ENCODE assay signal across 8 cellular contexts in the genomic region with DNA sequence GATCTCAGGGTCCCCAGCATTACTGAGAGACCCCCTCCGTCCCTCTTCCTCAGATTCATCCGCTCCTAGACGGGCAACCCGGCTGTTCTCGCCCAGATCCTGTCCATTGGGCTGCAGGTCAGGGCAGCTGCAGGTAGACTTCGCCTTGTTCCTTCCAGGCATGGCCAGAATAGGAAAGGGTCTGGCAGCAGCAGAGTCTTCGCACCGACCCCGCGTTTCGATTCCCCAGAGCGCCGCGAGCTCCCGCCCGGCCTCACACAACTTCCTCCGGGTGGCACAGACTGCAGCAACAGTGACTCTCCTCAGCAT. TPM values are rescaled to one million over a fixed set of nuclear protein-coding genes. Genes with fewer than 3 reads are reported as not detected.
DNase-seq lines count a peak whose midpoint lies in the region; ATAC-seq and TF ChIP-seq lines count a peak whose summit lies in the region.

No MANE protein-coding gene starts in this region.

- peaks cover 30% of the 10 kb centered on the region for H3K4me1 Mint-ChIP-seq in activated CD4-positive, alpha-beta T cell treated with anti-CD3 and anti-CD28 coated beads, Interleukin-2, amount 10 ng/mL, durations not matched to agents 24 days and 14 days

- BruUV-seq in PC-3 (replicated peaks; lab: Mats Ljungman, UMichigan): TSS peak; percentile 61

- POLR2A ChIA-PET in PC-3 (lab: Charles Lee; ENCODE audit: unreplicated experiment): no interaction called here

- no peaks in the 10 kb centered on the region for H3F3A ChIP-seq in PC-3 (ENCODE audit: low read length, unreplicated experiment)

- H3K4me1 ChIP-seq in heart left ventricle: peaks cover 8 to 46% (median 34%) of the 10 kb centered on the region in 12 donors
- H3K4me1 ChIP-seq in PC-3 (ENCODE audit: insufficient read depth, low read length): peaks cover 24% of the 10 kb centered on the region
- H3K4me1 ChIP-seq in uterus: peaks cover 0 to 8% of the 10 kb centered on the region in 2 donors

- in situ Hi-C loops in GM13977 (cut with MboI; ENCODE audit: low pct_unique_long_range_greater_than_20kb, low sequenced_read_pairs, unreplicated experiment): no loop called here

- peak overlapping the region; percentile 75 to 97 (median 92) for H3K4me3 ChIP-seq in heart left ventricle
- H3K4me3 ChIP-seq in PC-3 (ENCODE audit: low read length): peak overlapping the region; percentile 87
- peak overlapping the region; percentile 86 for H3K4me3 ChIP-seq in iPS-18c (ENCODE audit: insufficient read depth, low read depth, low read length)
- H3K4me3 ChIP-seq in uterus: peak overlapping the region; percentile 72 to 90

- peaks cover 6% of the 10 kb centered on the region for H3K27me3 Mint-ChIP-seq in activated CD4-positive, alpha-beta T cell treated with anti-CD3 and anti-CD28 coated beads, Interleukin-2, amount 10 ng/mL, durations not matched to agents 24 days and 14 days

- DNase-seq in heart left ventricle (peak in 1 of 5 donors; percentile 19), cardiac septum (ENCODE audit: low spot score) (no peak), PC-3 (no peak), uterus (no peak), GM13977 (ENCODE audit: low spot score) (no peak), HT-29 (ENCODE audit: low spot score) (no peak)
- no peak for DNase-seq in activated CD4-positive, alpha-beta T cell treated with anti-CD3 and anti-CD28 coated beads, Interleukin-2, amount 10 ng/mL, durations not matched to agents 24 days and 14 days

- no peak overlapping the region for H3K27ac Mint-ChIP-seq in activated CD4-positive, alpha-beta T cell treated with anti-CD3 and anti-CD28 coated beads, Interleukin-2, amount 10 ng/mL, durations not matched to agents 24 days and 14 days

- H3K27me3 ChIP-seq in heart left ventricle (peaks cover 0 to 22% (median 0%) of the 10 kb centered on the region in 9 donors), PC-3 (ENCODE audit: low read length) (no peaks in the 10 kb centered on the region), uterus (no peaks in the 10 kb centered on the region)

- peaks cover 14% of the 10 kb centered on the region; the same call in 1 of the 2 replicates for H4K20me1 ChIP-seq in PC-3 (ENCODE audit: low read length)

- TF ChIP-seq CTCF in heart left ventricle (IDR thresholded peaks at IDR 0.05) (no peak), PC-3 (conservative IDR thresholded peaks at IDR 0.05; ENCODE audit: low read depth, low read length) (no peak), uterus (IDR thresholded peaks at IDR 0.05) (no peak), GM13977 (IDR thresholded peaks at IDR 0.05; ENCODE audit: extremely low read depth, insufficient read depth, missing control alignments) (no peak)

- intact Hi-C loops in heart left ventricle (cut with DNase I): loop anchor here in 1 of 10 donors (5.0 to 10.0 kb wide), 2 partner anchors 179 to 913 kb away; partner anchors contain the start of genes BTF3L4, FAF1 and TXNDC12
- intact Hi-C loops in cardiac septum (cut with DNase I): loop anchor here (5.0 kb wide), 1 partner anchor 261 kb away; the partner anchor contains the start of gene OSBPL9
- intact Hi-C loops in PC-3 (cut with micrococcal nuclease): loop anchor here (5.0 kb wide), 1 partner anchor 306 kb away; no protein-coding TSS in a partner anchor
- intact Hi-C loops in uterus (cut with DNase I; ENCODE audit: low total_unique reads): no loop called here
- intact Hi-C loops in activated CD4-positive, alpha-beta T cell treated with anti-CD3 and anti-CD28 coated beads, Interleukin-2, amount 10 ng/mL, durations not matched to agents 24 days and 14 days (cut with micrococcal nuclease): loop anchor here (2.0 to 5.0 kb wide), 7 partner anchors 15 to 911 kb away; partner anchors contain the start of genes EPS15 and OSBPL9

- H3K9ac ChIP-seq in PC-3 (ENCODE audit: low read length): peak overlapping the region; percentile 98

- no peaks in the 10 kb centered on the region for H3K9me2 ChIP-seq in PC-3 (replicated peaks; ENCODE audit: low read length)

- ATAC-seq in heart left ventricle (peak in 1 of 4 donors; percentile 21), PC-3 (peak; percentile 17)

- H3K36me3 ChIP-seq in heart left ventricle: peaks cover 0 to 8% (median 0%) of the 10 kb centered on the region in 9 donors
- H3K36me3 ChIP-seq in PC-3 (ENCODE audit: low read depth, low read length): 0 out of 2 replicates have a peak, but pooled peaks cover 3% of the 10 kb centered on the region
- H3K36me3 ChIP-seq in uterus: no peaks in the 10 kb centered on the region

- H2AFZ ChIP-seq in PC-3 (ENCODE audit: low read length): peak overlapping the region; percentile 81

- peaks cover 26% of the 10 kb centered on the region for H3K36me3 Mint-ChIP-seq in activated CD4-positive, alpha-beta T cell treated with anti-CD3 and anti-CD28 coated beads, Interleukin-2, amount 10 ng/mL, durations not matched to agents 24 days and 14 days (ENCODE audit: low read depth)

- H3K79me2 ChIP-seq in PC-3 (ENCODE audit: low read length): peaks cover 52% of the 10 kb centered on the region

- no peak for TF ChIP-seq POLR2A in heart left ventricle (IDR thresholded peaks at IDR 0.05)
- no peak for TF ChIP-seq POLR2A in uterus (IDR thresholded peaks at IDR 0.05)

- no peaks in the 10 kb centered on the region for H3K9me3 ChIP-seq in heart left ventricle
- no peaks in the 10 kb centered on the region for H3K9me3 ChIP-seq in PC-3 (ENCODE audit: low read length)
- no peaks in the 10 kb centered on the region for H3K9me3 ChIP-seq in iPS-18c (ENCODE audit: control insufficient read depth, insufficient read depth, low read length)
- no peaks in the 10 kb centered on the region for H3K9me3 ChIP-seq in uterus

- no peak overlapping the region for H3K4me3 Mint-ChIP-seq in activated CD4-positive, alpha-beta T cell treated with anti-CD3 and anti-CD28 coated beads, Interleukin-2, amount 10 ng/mL, durations not matched to agents 24 days and 14 days

- 0 to 1% (median 0%) methylated on average over 7 to 17 of the region's 17 CpGs for WGBS in heart left ventricle, 4 donors

- H3K27ac ChIP-seq in heart left ventricle (peak overlapping the region; percentile 81 to 99 (median 97)), PC-3 (ENCODE audit: low read length) (peak overlapping the region; percentile 88), uterus (peak overlapping the region; percentile 90 to 95)

- CTCF ChIA-PET in PC-3 (lab: Charles Lee): no interaction called here

- no peaks in the 10 kb centered on the region for H3K9me3 Mint-ChIP-seq in activated CD4-positive, alpha-beta T cell treated with anti-CD3 and anti-CD28 coated beads, Interleukin-2, amount 10 ng/mL, durations not matched to agents 24 days and 14 days

- H3K4me2 ChIP-seq in PC-3 (ENCODE audit: low read length): peak overlapping the region; percentile 90

RNA-seq across cellular contexts. Expression of gene NRDC, which starts 0.3 kb away (rescaled TPM):
- total RNA-seq in heart left ventricle (100 to 1,000 TPM in 7 of 9 donors, 10 to 100 TPM in 2; 89.4 to 152 (median 125) TPM), cardiac septum (111 TPM), PC-3 (2014; rRNA removed) (96.8 and 116 TPM in 2 replicates), uterus (100 to 1,000 TPM in 2 of 4 donors, 10 to 100 TPM in 2; 35.1 to 145 (median 75.6) TPM)
- 100 to 1,000 TPM in 1 of 2 donors, 10 to 100 TPM in 1; 93.2 to 110 TPM for polyA plus RNA-seq in heart left ventricle
- total RNA-seq in activated CD4-positive, alpha-beta T cell treated with anti-CD3 and anti-CD28 coated beads, Interleukin-2, amount 10 ng/mL, durations not matched to agents 24 days and 14 days: 170 and 175 TPM in 2 replicates
- 24.6 and 41.1 TPM in 2 replicates for total RNA-seq in HT-29 (2014; rRNA removed; shearing (Covaris generic))
